Comparison of ENCODE assay signal across 7 cellular contexts in genomic region chr2:210617732-210618330, GRCh38.
DNase-seq lines count a peak whose midpoint lies in the region; ATAC-seq and TF ChIP-seq lines count a peak whose summit lies in the region.

No MANE protein-coding gene starts in this region.

- H3K23me2 ChIP-seq in H9 (ENCODE audit: insufficient read length, low read depth, low read length, poor library complexity, severe bottlenecking) = no peaks in the 10 kb centered on the region

- H2BK20ac ChIP-seq in H9 (ENCODE audit: low read depth, low read length, poor library complexity, severe bottlenecking) = no peak overlapping the region

- no peak overlapping the region for H3K56ac ChIP-seq in H9 (ENCODE audit: insufficient read length, low read depth, low read length)

- no peak overlapping the region for H3K18ac ChIP-seq in H9 (ENCODE audit: insufficient read length, low read depth, low read length)

- no peak overlapping the region for H3K4me2 ChIP-seq in H9 (ENCODE audit: insufficient read depth, insufficient read length, low read length)

- H3K27ac Mint-ChIP-seq in H9 = no peak overlapping the region

- H4K91ac ChIP-seq in H9 (ENCODE audit: insufficient read length, low read depth, low read length) = no peak overlapping the region

- no peak overlapping the region for H2AFZ ChIP-seq in H9 (ENCODE audit: low read length)

- no CpG with 5 or more reads among the region's 3 CpGs for WGBS in H9 (ENCODE audit: extremely low coverage, insufficient read length, low lambda C conversion rate)

- TF ChIP-seq CTCF in GM12864 (IDR thresholded peaks at IDR 0.05; ENCODE audit: low read depth, low read length, missing control alignments) = peak; percentile 46
- peak; percentile 82 for TF ChIP-seq CTCF in H9 (conservative IDR thresholded peaks at IDR 0.05)
- peak; percentile 55 for TF ChIP-seq CTCF in fibroblast of villous mesenchyme (IDR thresholded peaks at IDR 0.05; ENCODE audit: insufficient read depth, low read depth, low read length)

- H3K27me3 ChIP-seq in H9 (ENCODE audit: insufficient read depth, low read length) = no peaks in the 10 kb centered on the region

- no peaks in the 10 kb centered on the region for H3K9me3 ChIP-seq in H9 (ENCODE audit: control insufficient read depth, low read depth, low read length)

- H3K27me3 Mint-ChIP-seq in H9 (ENCODE audit: low read depth) = no peaks in the 10 kb centered on the region
- no peaks in the 10 kb centered on the region for H3K27me3 Mint-ChIP-seq in activated T-cell treated with anti-CD3 and anti-CD28 coated beads, Interleukin-2, amount 50 U/mL, for 4 hours (ENCODE audit: low read depth)

- H3K23ac ChIP-seq in H9 (ENCODE audit: insufficient read length, low read depth, low read length) = no peak overlapping the region

- H3K79me2 ChIP-seq in H9 (ENCODE audit: insufficient read depth, low read length) = no peaks in the 10 kb centered on the region

- no peak overlapping the region for H3K4me3 Mint-ChIP-seq in H9
- H3K4me3 Mint-ChIP-seq in activated T-cell treated with anti-CD3 and anti-CD28 coated beads, Interleukin-2, amount 50 U/mL, for 4 hours = no peak overlapping the region

- no peak overlapping the region for H3T11ph ChIP-seq in H9 (ENCODE audit: low read length)

- H3K9me3 Mint-ChIP-seq in H9 = no peaks in the 10 kb centered on the region
- no peaks in the 10 kb centered on the region for H3K9me3 Mint-ChIP-seq in activated T-cell treated with anti-CD3 and anti-CD28 coated beads, Interleukin-2, amount 50 U/mL, for 4 hours

- no peak overlapping the region for H3K27ac ChIP-seq in H9 (ENCODE audit: insufficient read length, low read depth, low read length)

- DNase-seq in GM12864 (ENCODE audit: low read depth) (no peak), H9 (no peak), LoVo (ENCODE audit: low spot score) (peak; percentile 24), RPMI8226 (peak; percentile 50), fibroblast of villous mesenchyme (ENCODE audit: low read depth) (peak; percentile 34), stromal cell of bone marrow (ENCODE audit: low read depth) (peak; percentile 30)
- DNase-seq in activated T-cell treated with anti-CD3 and anti-CD28 coated beads, Interleukin-2, amount 50 U/mL, for 4 hours = no peak

- H2BK15ac ChIP-seq in H9 (ENCODE audit: low read depth, low read length) = no peak overlapping the region

- H3K4me1 ChIP-seq in H9 (ENCODE audit: insufficient read depth, low read length) = no peaks in the 10 kb centered on the region

- no peak overlapping the region for H4K8ac ChIP-seq in H9 (replicated peaks; ENCODE audit: insufficient read length, low read depth, low read length)

- H3K9ac ChIP-seq in H9 (ENCODE audit: extremely low read depth, insufficient read length, low read length) = no peak overlapping the region

- H3K4me3 ChIP-seq in GM12864 (ENCODE audit: low read depth, low read length) (no peak overlapping the region), fibroblast of villous mesenchyme (ENCODE audit: low read depth, low read length) (no peak overlapping the region)

- no peak overlapping the region for H3K4ac ChIP-seq in H9 (ENCODE audit: low read depth, low read length)

- H2BK12ac ChIP-seq in H9 (ENCODE audit: insufficient read length, low read depth, low read length) = no peak overlapping the region

- no peak overlapping the region for H2BK5ac ChIP-seq in H9 (ENCODE audit: insufficient read length, low read length)

- no peak overlapping the region for H4K5ac ChIP-seq in H9 (ENCODE audit: insufficient read length, low read depth, low read length)

- H3K36me3 Mint-ChIP-seq in H9 (ENCODE audit: insufficient read depth in 1 of 3, low read depth in 3 of 3) = no peaks in the 10 kb centered on the region; a peak in 1 of 7 replicates
- H3K36me3 Mint-ChIP-seq in activated T-cell treated with anti-CD3 and anti-CD28 coated beads, Interleukin-2, amount 50 U/mL, for 4 hours (ENCODE audit: insufficient read depth) = no peaks in the 10 kb centered on the region

- peaks cover 26 to 29% of the 10 kb centered on the region in 2 experiments for H3K4me1 Mint-ChIP-seq in H9
- H3K4me1 Mint-ChIP-seq in activated T-cell treated with anti-CD3 and anti-CD28 coated beads, Interleukin-2, amount 50 U/mL, for 4 hours (ENCODE audit: low read depth) = no peaks in the 10 kb centered on the region

- no peak overlapping the region for H2BK120ac ChIP-seq in H9 (ENCODE audit: low read depth, low read length, poor library complexity, severe bottlenecking)

- H2AK5ac ChIP-seq in H9 (ENCODE audit: insufficient read length, low read length) = no peak overlapping the region

- H3K79me1 ChIP-seq in H9 (ENCODE audit: insufficient read depth, low read depth, low read length, poor library complexity, severe bottlenecking) = no peaks in the 10 kb centered on the region

- ATAC-seq in activated T-cell treated with anti-CD3 and anti-CD28 coated beads, Interleukin-2, amount 50 U/mL, for 4 hours = no peak

- H4K20me1 ChIP-seq in H9 (ENCODE audit: control insufficient read depth, insufficient read depth, insufficient read length) = no peaks in the 10 kb centered on the region

- H3K14ac ChIP-seq in H9 (ENCODE audit: insufficient read depth, low read length) = no peak overlapping the region

Comparison
In these comparisons a context has a peak if more than half of its experiments do, and no peak if none do; other contexts are left out.
1. DNase-seq: peak in LoVo (single experiment), RPMI8226 (single experiment), fibroblast of villous mesenchyme (single experiment) and stromal cell of bone marrow (single experiment); none in GM12864 (single experiment), H9 (single experiment) and activated T-cell treated with anti-CD3 and anti-CD28 coated beads, Interleukin-2, amount 50 U/mL, for 4 hours (single experiment).
2. Peak in every context shown above with its lines, with median percentiles within 50 percentile points of each other: CTCF ChIP-seq.